In the genomic region with DNA sequence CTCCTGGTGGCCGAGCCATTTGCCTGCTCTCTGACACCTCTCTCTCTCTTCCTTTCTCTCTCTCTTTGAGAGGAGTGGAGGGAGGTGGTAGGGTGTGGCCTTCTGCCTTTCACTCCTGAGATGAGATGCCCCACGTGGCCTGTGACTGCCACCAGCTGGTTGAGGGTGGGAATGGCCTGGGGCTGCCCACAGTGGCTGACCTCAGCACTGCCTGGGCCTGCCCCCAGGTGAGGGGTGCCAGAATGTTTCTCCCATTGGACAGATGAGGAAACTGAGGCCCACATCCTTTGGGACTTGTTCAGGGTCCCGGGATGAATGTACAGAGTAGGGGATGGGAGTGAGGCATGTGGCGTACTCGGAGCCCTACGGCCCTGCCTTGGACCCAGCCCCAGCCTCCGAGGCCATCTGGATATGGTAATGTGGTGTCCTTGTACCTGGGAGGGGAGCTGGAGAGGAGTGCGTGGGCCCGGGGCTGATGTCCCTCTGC, we compare ENCODE assay signal across 7 cellular contexts. TPM values are rescaled to one million over a fixed set of nuclear protein-coding genes. Genes with fewer than 3 reads are reported as not detected.
DNase-seq lines count a peak whose midpoint lies in the region; ATAC-seq, FAIRE-seq and TF ChIP-seq lines count a peak whose summit lies in the region.
"Had no signal": no experiment of that assay in that cellular context is flagged by ENCODE, and none has a peak within 500 bp of the region (broad histone marks: within the 10 kb centered on the region; RNA-seq: fewer than 3 reads in every experiment).

No MANE protein-coding gene starts in this region.

- H3K4me1 ChIP-seq in Caco-2: no peaks in the 10 kb centered on the region
- H3K4me1 ChIP-seq: SJSA1 had no signal

- peak; percentile 99 for ATAC-seq in activated CD8-positive, alpha-beta T cell treated with anti-CD3 and anti-CD28 coated beads for 36 hours
- ATAC-seq in HG03280 (IDR thresholded peaks at IDR 0.05; ENCODE audit: unreplicated experiment): no peak

- TF ChIP-seq CTCF in Caco-2 (IDR thresholded peaks at IDR 0.05; ENCODE audit: insufficient read depth in 1 of 2, low read depth in 1 of 2, low read length in 1 of 2, severe bottlenecking in 1 of 2, unreplicated experiment in 1 of 2): peak; percentile 49 to 76
- TF ChIP-seq CTCF in activated CD8-positive, alpha-beta T cell treated with anti-CD3 and anti-CD28 coated beads for 36 hours (IDR thresholded peaks at IDR 0.05): peak; percentile 52

- H3K9me3 Mint-ChIP-seq in Caco-2 (ENCODE audit: unreplicated experiment): no peaks in the 10 kb centered on the region
- no peaks in the 10 kb centered on the region for H3K9me3 Mint-ChIP-seq in activated CD8-positive, alpha-beta T cell treated with anti-CD3 and anti-CD28 coated beads for 36 hours

- H3K36me3 ChIP-seq in Caco-2 (ENCODE audit: control insufficient read depth, insufficient read depth, low read length): no peaks in the 10 kb centered on the region
- H3K36me3 ChIP-seq: SJSA1 had no signal

- CTCF ChIA-PET in Caco-2 (lab: Charles Lee): interaction anchor here (1.3 to 1.4 kb wide), 2 partner anchors 12 to 85 kb away, joined by 5 to 7 read pairs; partner anchors contain the start of gene FBXO6
- CTCF ChIA-PET in activated CD8-positive, alpha-beta T cell treated with anti-CD3 and anti-CD28 coated beads for 36 hours (lab: Charles Lee): interaction anchor here (0.6 to 2.2 kb wide), 7 partner anchors 12 to 99 kb away, joined by 3 to 9 read pairs (median 4); partner anchors contain the start of gene FBXO6

- no peaks in the 10 kb centered on the region for H3K27me3 Mint-ChIP-seq in Caco-2 (ENCODE audit: insufficient read depth, unreplicated experiment)
- no peaks in the 10 kb centered on the region for H3K27me3 Mint-ChIP-seq in activated CD8-positive, alpha-beta T cell treated with anti-CD3 and anti-CD28 coated beads for 36 hours

- no peak overlapping the region for H3K4me3 ChIP-seq in Caco-2 (ENCODE audit: low read depth, low read length)
- H3K4me3 ChIP-seq: SJSA1 had no signal

- FAIRE-seq in HTR-8/SVneo (lab: Jason Lieb, UNC): no peak

- intact Hi-C loops in Caco-2 (cut with micrococcal nuclease; ENCODE audit: unreplicated experiment): no loop called here
- intact Hi-C loops in activated CD8-positive, alpha-beta T cell treated with anti-CD3 and anti-CD28 coated beads for 36 hours (cut with micrococcal nuclease): no loop called here

- H3K4me1 Mint-ChIP-seq in Caco-2 (ENCODE audit: low read depth, unreplicated experiment): peaks cover 7% of the 10 kb centered on the region
- H3K4me1 Mint-ChIP-seq in activated CD8-positive, alpha-beta T cell treated with anti-CD3 and anti-CD28 coated beads for 36 hours (ENCODE audit: low read depth): peaks cover 7% of the 10 kb centered on the region

- H3K27me3 ChIP-seq in Caco-2 (replicated peaks; ENCODE audit: control insufficient read depth, insufficient read depth, low read length): no peaks in the 10 kb centered on the region
- H3K27me3 ChIP-seq: SJSA1 had no signal

- H3K9me3 ChIP-seq in Caco-2: no peaks in the 10 kb centered on the region
- H3K9me3 ChIP-seq: SJSA1 had no signal

- POLR2A ChIA-PET in Caco-2 (lab: Charles Lee): no interaction called here
- POLR2A ChIA-PET in activated CD8-positive, alpha-beta T cell treated with anti-CD3 and anti-CD28 coated beads for 36 hours (lab: Charles Lee): interaction anchor here (0.5 to 1.4 kb wide), 3 partner anchors 13 to 159 kb away, joined by 3 to 4 read pairs (median 4); partner anchors contain the start of gene AGTRAP

- DNase-seq in Caco-2: peak; percentile 62 to 74
- DNase-seq in HuH-7.5 (ENCODE audit: low spot score): peak; percentile 41
- DNase-seq in activated CD8-positive, alpha-beta T cell treated with anti-CD3 and anti-CD28 coated beads for 36 hours: peak; percentile 77
- peak; percentile 43 for DNase-seq in inferior parietal cortex (ENCODE audit: extremely low spot score)
- no peak for DNase-seq in HTR-8/SVneo (ENCODE audit: insufficient read length, low spot score)

- peak overlapping the region; percentile 42 for H3K27ac Mint-ChIP-seq in Caco-2 (ENCODE audit: unreplicated experiment)
- H3K27ac Mint-ChIP-seq in activated CD8-positive, alpha-beta T cell treated with anti-CD3 and anti-CD28 coated beads for 36 hours: peak overlapping the region; percentile 6

- no TSS peak for BruUV-seq in Caco-2 (replicated peaks; lab: Mats Ljungman, UMichigan)

- H3K36me3 Mint-ChIP-seq in Caco-2 (ENCODE audit: insufficient read depth, unreplicated experiment): peaks cover 10% of the 10 kb centered on the region
- peaks cover 2% of the 10 kb centered on the region for H3K36me3 Mint-ChIP-seq in activated CD8-positive, alpha-beta T cell treated with anti-CD3 and anti-CD28 coated beads for 36 hours (ENCODE audit: low read depth)

- H3K4me3 Mint-ChIP-seq in Caco-2 (ENCODE audit: unreplicated experiment): no peak overlapping the region
- no peak overlapping the region for H3K4me3 Mint-ChIP-seq in activated CD8-positive, alpha-beta T cell treated with anti-CD3 and anti-CD28 coated beads for 36 hours

RNA-seq across cellular contexts. Expression of gene C1orf167, which starts 12.7 kb away (rescaled TPM):
- total RNA-seq in Caco-2 (2022): 0.64 and 0.97 TPM in 2 replicates
- not detected for total RNA-seq in activated CD8-positive, alpha-beta T cell treated with anti-CD3 and anti-CD28 coated beads for 36 hours
- total RNA-seq: SJSA1 had no signal

RNA-seq across cellular contexts. Expression of gene AGTRAP, which starts 13.3 kb away (rescaled TPM):
- total RNA-seq in Caco-2 (2022): 44.2 and 44.4 TPM in 2 replicates
- 1 to 10 TPM; 8.9 to 9.4 TPM for total RNA-seq in activated CD8-positive, alpha-beta T cell treated with anti-CD3 and anti-CD28 coated beads for 36 hours

RNA-seq across cellular contexts. Expression of gene MTHFR, which starts 56.5 kb away (rescaled TPM):
- 27.8 and 28.6 TPM in 2 replicates for total RNA-seq in Caco-2 (2022)
- 1 to 10 TPM; 9.6 TPM for total RNA-seq in activated CD8-positive, alpha-beta T cell treated with anti-CD3 and anti-CD28 coated beads for 36 hours

RNA-seq across cellular contexts. Expression of gene CLCN6, which starts 56.7 kb away (rescaled TPM):
- total RNA-seq in Caco-2 (2022): 30.4 and 34.9 TPM in 2 replicates
- total RNA-seq in activated CD8-positive, alpha-beta T cell treated with anti-CD3 and anti-CD28 coated beads for 36 hours: 10 to 100 TPM; 10.8 to 12.2 TPM

RNA-seq across cellular contexts. Expression of gene DRAXIN, which starts 57.7 kb away (rescaled TPM):
- 0.05 TPM in 1 of 2 replicates, not detected in the other for total RNA-seq in Caco-2 (2022)
- under 1 TPM; 0.18 to 0.20 TPM for total RNA-seq in activated CD8-positive, alpha-beta T cell treated with anti-CD3 and anti-CD28 coated beads for 36 hours
- total RNA-seq: SJSA1 had no signal
